1 cellular context compared by ENCODE assay signal in the genomic region with DNA sequence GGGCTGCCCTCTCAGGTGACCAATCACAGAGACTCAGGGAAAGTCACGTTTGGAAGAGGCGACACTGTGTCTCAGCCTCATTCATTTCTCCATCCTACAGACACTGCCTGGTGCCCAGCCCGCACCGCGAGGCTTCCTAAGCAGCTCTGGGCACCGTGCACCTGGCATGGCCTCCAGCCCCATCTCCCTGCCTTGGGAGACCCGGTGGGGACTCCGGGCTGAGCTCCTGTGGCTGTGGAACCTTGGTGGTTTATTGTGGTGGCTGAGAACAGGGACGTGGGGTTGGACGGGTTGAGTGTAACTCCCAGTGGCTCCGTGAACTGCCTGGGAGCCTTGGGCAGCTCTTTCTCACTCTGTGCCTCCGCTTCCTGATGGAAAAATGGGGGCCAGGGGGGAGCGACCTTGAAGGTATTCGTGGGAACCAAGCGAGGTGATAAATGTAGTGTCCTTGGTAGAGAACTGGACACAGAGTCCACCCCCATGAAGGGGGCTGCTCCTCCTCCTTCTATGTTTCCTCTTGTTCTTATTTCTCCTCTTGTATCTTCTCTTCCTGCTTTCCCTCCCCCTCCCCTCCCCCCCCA.
TF ChIP-seq lines count a peak whose summit lies in the region.

No MANE protein-coding gene starts in this region.

TF ChIP-seq in K562, 482 proteins besides CTCF, POLR2A, EP300 and RAD21 (continued from another document):
- TF ChIP-seq, protein P1, sequence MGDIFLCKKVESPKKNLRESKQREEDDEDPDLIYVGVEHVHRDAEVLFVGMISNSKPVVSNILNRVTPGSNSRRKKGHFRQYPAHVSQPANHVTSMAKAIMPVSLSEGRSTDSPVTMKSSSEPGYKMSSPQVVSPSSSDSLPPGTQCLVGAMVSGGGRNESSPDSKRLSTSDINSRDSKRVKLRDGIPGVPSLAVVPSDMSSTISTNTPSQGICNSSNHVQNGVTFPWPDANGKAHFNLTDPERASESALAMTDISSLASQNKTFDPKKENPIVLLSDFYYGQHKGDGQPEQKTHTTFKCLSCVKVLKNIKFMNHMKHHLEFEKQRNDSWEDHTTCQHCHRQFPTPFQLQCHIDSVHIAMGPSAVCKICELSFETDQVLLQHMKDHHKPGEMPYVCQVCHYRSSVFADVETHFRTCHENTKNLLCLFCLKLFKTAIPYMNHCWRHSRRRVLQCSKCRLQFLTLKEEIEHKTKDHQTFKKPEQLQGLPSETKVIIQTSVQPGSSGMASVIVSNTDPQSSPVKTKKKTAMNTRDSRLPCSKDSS (IDR thresholded peaks at IDR 0.05; ENCODE audit: low read depth, partially characterized antibody) = no peak
- TF ChIP-seq ZNF384 (IDR thresholded peaks at IDR 0.05; ENCODE audit: low read depth, low read length) (no peak), ZNF232 (CRISPR knock-in tag; IDR thresholded peaks at IDR 0.05) (no peak), IFI16 (CRISPR knock-in tag; IDR thresholded peaks at IDR 0.05) (no peak), PCBP1 (IDR thresholded peaks at IDR 0.05; ENCODE audit: low read depth, low read length, poor library complexity, severe bottlenecking) (peak; percentile 98), MYC (IDR thresholded peaks at IDR 0.05; ENCODE audit: low read depth, low read length) (no peak), MYC (CRISPR knock-in tag; IDR thresholded peaks at IDR 0.05; ENCODE audit: borderline replicate concordance, low read depth) (no peak), DIDO1 (tag; IDR thresholded peaks at IDR 0.05; ENCODE audit: low read depth) (no peak), ZNF24 (IDR thresholded peaks at IDR 0.05) (no peak), KLF10 (CRISPR knock-in tag; IDR thresholded peaks at IDR 0.05) (no peak), MTA3 (IDR thresholded peaks at IDR 0.05; ENCODE audit: borderline replicate concordance) (no peak), ETV1 (tag; conservative IDR thresholded peaks at IDR 0.05; ENCODE audit: low read depth) (no peak), XRCC5 (IDR thresholded peaks at IDR 0.05; ENCODE audit: low read depth, low read length) (no peak), HNRNPK (IDR thresholded peaks at IDR 0.05; ENCODE audit: low read depth, low read length, poor library complexity, severe bottlenecking) (peak; percentile 92), PTBP1 (IDR thresholded peaks at IDR 0.05; ENCODE audit: low read depth, low read length) (no peak), PCBP2 (IDR thresholded peaks at IDR 0.05; ENCODE audit: low read depth, low read length, poor library complexity, severe bottlenecking) (peak; percentile 93), SREBF2 (CRISPR knock-in tag; IDR thresholded peaks at IDR 0.05) (no peak), HOXB6 (CRISPR knock-in tag; IDR thresholded peaks at IDR 0.05; ENCODE audit: borderline replicate concordance) (no peak)
- TF ChIP-seq, protein P2, sequence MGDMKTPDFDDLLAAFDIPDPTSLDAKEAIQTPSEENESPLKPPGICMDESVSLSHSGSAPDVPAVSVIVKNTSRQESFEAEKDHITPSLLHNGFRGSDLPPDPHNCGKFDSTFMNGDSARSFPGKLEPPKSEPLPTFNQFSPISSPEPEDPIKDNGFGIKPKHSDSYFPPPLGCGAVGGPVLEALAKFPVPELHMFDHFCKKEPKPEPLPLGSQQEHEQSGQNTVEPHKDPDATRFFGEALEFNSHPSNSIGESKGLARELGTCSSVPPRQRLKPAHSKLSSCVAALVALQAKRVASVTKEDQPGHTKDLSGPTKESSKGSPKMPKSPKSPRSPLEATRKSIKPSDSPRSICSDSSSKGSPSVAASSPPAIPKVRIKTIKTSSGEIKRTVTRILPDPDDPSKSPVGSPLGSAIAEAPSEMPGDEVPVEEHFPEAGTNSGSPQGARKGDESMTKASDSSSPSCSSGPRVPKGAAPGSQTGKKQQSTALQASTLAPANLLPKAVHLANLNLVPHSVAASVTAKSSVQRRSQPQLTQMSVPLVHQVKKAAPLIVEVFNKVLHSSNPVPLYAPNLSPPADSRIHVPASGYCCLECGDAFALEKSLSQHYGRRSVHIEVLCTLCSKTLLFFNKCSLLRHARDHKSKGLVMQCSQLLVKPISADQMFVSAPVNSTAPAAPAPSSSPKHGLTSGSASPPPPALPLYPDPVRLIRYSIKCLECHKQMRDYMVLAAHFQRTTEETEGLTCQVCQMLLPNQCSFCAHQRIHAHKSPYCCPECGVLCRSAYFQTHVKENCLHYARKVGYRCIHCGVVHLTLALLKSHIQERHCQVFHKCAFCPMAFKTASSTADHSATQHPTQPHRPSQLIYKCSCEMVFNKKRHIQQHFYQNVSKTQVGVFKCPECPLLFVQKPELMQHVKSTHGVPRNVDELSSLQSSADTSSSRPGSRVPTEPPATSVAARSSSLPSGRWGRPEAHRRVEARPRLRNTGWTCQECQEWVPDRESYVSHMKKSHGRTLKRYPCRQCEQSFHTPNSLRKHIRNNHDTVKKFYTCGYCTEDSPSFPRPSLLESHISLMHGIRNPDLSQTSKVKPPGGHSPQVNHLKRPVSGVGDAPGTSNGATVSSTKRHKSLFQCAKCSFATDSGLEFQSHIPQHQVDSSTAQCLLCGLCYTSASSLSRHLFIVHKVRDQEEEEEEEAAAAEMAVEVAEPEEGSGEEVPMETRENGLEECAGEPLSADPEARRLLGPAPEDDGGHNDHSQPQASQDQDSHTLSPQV (IDR thresholded peaks at IDR 0.05) = no peak
- TF ChIP-seq, protein P3, sequence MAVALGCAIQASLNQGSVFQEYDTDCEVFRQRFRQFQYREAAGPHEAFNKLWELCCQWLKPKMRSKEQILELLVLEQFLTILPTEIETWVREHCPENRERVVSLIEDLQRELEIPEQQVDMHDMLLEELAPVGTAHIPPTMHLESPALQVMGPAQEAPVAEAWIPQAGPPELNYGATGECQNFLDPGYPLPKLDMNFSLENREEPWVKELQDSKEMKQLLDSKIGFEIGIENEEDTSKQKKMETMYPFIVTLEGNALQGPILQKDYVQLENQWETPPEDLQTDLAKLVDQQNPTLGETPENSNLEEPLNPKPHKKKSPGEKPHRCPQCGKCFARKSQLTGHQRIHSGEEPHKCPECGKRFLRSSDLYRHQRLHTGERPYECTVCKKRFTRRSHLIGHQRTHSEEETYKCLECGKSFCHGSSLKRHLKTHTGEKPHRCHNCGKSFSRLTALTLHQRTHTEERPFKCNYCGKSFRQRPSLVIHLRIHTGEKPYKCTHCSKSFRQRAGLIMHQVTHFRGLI (CRISPR knock-in tag; IDR thresholded peaks at IDR 0.05) = no peak
- TF ChIP-seq, protein P4, sequence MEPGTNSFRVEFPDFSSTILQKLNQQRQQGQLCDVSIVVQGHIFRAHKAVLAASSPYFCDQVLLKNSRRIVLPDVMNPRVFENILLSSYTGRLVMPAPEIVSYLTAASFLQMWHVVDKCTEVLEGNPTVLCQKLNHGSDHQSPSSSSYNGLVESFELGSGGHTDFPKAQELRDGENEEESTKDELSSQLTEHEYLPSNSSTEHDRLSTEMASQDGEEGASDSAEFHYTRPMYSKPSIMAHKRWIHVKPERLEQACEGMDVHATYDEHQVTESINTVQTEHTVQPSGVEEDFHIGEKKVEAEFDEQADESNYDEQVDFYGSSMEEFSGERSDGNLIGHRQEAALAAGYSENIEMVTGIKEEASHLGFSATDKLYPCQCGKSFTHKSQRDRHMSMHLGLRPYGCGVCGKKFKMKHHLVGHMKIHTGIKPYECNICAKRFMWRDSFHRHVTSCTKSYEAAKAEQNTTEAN (CRISPR knock-in tag; IDR thresholded peaks at IDR 0.05) = 0 out of 2 replicates have a peak, but pooled peaks have one; percentile 27
- TF ChIP-seq, protein P5, sequence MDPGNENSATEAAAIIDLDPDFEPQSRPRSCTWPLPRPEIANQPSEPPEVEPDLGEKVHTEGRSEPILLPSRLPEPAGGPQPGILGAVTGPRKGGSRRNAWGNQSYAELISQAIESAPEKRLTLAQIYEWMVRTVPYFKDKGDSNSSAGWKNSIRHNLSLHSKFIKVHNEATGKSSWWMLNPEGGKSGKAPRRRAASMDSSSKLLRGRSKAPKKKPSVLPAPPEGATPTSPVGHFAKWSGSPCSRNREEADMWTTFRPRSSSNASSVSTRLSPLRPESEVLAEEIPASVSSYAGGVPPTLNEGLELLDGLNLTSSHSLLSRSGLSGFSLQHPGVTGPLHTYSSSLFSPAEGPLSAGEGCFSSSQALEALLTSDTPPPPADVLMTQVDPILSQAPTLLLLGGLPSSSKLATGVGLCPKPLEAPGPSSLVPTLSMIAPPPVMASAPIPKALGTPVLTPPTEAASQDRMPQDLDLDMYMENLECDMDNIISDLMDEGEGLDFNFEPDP (CRISPR knock-in tag; IDR thresholded peaks at IDR 0.05) = no peak
- TF ChIP-seq, protein P6, sequence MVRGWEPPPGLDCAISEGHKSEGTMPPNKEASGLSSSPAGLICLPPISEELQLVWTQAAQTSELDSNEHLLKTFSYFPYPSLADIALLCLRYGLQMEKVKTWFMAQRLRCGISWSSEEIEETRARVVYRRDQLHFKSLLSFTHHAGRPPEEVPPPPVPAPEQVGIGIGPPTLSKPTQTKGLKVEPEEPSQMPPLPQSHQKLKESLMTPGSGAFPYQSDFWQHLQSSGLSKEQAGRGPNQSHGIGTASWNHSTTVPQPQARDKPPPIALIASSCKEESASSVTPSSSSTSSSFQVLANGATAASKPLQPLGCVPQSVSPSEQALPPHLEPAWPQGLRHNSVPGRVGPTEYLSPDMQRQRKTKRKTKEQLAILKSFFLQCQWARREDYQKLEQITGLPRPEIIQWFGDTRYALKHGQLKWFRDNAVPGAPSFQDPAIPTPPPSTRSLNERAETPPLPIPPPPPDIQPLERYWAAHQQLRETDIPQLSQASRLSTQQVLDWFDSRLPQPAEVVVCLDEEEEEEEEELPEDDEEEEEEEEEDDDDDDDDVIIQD (CRISPR knock-in tag; IDR thresholded peaks at IDR 0.05) = no peak
- TF ChIP-seq, protein P7, sequence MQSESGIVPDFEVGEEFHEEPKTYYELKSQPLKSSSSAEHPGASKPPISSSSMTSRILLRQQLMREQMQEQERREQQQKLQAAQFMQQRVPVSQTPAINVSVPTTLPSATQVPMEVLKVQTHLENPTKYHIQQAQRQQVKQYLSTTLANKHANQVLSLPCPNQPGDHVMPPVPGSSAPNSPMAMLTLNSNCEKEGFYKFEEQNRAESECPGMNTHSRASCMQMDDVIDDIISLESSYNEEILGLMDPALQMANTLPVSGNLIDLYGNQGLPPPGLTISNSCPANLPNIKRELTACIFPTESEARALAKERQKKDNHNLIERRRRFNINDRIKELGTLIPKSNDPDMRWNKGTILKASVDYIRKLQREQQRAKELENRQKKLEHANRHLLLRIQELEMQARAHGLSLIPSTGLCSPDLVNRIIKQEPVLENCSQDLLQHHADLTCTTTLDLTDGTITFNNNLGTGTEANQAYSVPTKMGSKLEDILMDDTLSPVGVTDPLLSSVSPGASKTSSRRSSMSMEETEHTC (IDR thresholded peaks at IDR 0.05) = no peak
